In the genomic region with DNA sequence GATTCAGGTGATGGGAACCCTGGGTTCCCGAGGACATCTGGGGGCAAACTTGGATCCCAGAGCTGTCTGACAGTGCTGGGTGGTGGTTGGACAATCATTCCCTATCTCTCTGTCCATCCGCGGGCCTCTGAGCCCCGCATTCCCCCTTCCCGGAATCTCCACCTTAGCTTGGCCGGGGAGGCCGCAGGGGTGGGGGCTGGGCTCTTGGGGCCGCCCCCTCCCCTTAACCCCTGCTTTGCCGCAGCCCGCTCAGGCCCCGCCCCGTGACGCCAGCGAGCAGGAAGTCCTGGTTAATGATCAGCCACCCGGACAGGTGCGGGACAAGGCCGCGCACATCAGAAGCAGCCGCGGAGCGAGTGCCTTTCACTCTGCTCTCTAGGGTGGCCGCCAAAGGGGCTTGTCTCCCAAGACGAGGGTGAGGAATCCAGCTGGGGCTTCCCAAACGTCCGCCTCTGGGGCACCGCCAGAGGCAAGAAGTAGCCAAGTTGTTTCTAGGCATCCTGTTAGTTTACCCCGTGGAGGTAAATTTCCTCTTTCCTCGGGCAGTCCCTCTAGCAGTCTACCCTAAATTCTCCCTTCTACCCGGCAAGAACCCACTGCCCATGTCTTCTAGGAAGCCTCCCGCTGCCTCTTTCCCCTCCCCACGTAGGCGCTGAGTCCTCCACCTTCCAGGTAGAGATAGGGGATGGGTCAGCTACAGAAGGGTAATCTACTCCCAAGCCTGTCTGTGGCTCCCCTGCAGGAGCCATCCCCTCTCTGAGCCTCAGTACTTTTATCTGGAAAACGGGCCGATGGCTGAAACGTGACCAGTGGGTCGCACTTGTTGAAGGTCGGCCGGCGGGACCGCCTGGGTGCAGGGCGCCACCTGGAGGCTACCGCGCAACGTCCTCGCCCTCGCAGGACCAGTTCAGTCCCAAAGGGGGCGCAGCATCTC, we compare ENCODE assay signal across 1 cellular context.
TF ChIP-seq lines count a peak whose summit lies in the region.

No MANE protein-coding gene starts in this region.

TF ChIP-seq in K562, 482 proteins besides CTCF, POLR2A, EP300 and RAD21 (continued from another document and continues in another):
- TF ChIP-seq, protein P1, sequence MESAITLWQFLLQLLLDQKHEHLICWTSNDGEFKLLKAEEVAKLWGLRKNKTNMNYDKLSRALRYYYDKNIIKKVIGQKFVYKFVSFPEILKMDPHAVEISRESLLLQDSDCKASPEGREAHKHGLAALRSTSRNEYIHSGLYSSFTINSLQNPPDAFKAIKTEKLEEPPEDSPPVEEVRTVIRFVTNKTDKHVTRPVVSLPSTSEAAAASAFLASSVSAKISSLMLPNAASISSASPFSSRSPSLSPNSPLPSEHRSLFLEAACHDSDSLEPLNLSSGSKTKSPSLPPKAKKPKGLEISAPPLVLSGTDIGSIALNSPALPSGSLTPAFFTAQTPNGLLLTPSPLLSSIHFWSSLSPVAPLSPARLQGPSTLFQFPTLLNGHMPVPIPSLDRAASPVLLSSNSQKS (CRISPR knock-in tag; IDR thresholded peaks at IDR 0.05): no peak
- TF ChIP-seq ZNF57 (CRISPR knock-in tag; IDR thresholded peaks at IDR 0.05) (no peak), ERF (CRISPR knock-in tag; IDR thresholded peaks at IDR 0.05) (peak; percentile 74), PPARD (CRISPR knock-in tag; IDR thresholded peaks at IDR 0.05) (no peak), HNRNPUL1 (IDR thresholded peaks at IDR 0.05; ENCODE audit: low read length) (no peak), SIN3A (IDR thresholded peaks at IDR 0.05; ENCODE audit: borderline replicate concordance in 2 of 2, control insufficient read depth in 1 of 2, low read depth in 2 of 2, low read length in 2 of 2) (no peak; a peak in 1 of 4 replicates), CCNT2 (IDR thresholded peaks at IDR 0.05; ENCODE audit: borderline replicate concordance, extremely low read depth, insufficient read length, low read depth, low read length) (no peak), NFYB (IDR thresholded peaks at IDR 0.05; ENCODE audit: extremely low read depth, insufficient read length) (no peak), RBM25 (IDR thresholded peaks at IDR 0.05; ENCODE audit: low read depth, low read length, severe bottlenecking) (peak; percentile 91), SRSF3 (IDR thresholded peaks at IDR 0.05; ENCODE audit: insufficient read depth, low read length) (no peak), ZNF785 (CRISPR knock-in tag; IDR thresholded peaks at IDR 0.05) (no peak), ZNF12 (CRISPR knock-in tag; IDR thresholded peaks at IDR 0.05) (no peak), ZNF217 (CRISPR knock-in tag; IDR thresholded peaks at IDR 0.05) (no peak), ZFPM2 (CRISPR knock-in tag; IDR thresholded peaks at IDR 0.05) (no peak), ZNF232 (CRISPR knock-in tag; IDR thresholded peaks at IDR 0.05) (no peak), FOSL1 (tag; conservative IDR thresholded peaks at IDR 0.05) (peak; percentile 38; the same call in 1 of the 2 replicates), RBM14 (IDR thresholded peaks at IDR 0.05; ENCODE audit: borderline replicate concordance, insufficient read depth, low read depth, low read length) (no peak), XRCC3 (IDR thresholded peaks at IDR 0.05) (no peak), MXI1 (IDR thresholded peaks at IDR 0.05; ENCODE audit: low read depth, low read length) (0 out of 2 replicates have a peak, but pooled peaks have one; percentile 37), MCM3 (IDR thresholded peaks at IDR 0.05) (no peak), TCFL5 (CRISPR knock-in tag; conservative IDR thresholded peaks at IDR 0.05) (no peak), COPS2 (conservative IDR thresholded peaks at IDR 0.05) (no peak), KAT8 (IDR thresholded peaks at IDR 0.05; ENCODE audit: low read depth) (no peak), JUN (IDR thresholded peaks at IDR 0.05; ENCODE audit: borderline replicate concordance, low read depth, low read length) (0 out of 2 replicates have a peak, but pooled peaks have one; percentile 48), JUN (CRISPR knock-in tag; IDR thresholded peaks at IDR 0.05; ENCODE audit: borderline replicate concordance) (0 out of 2 replicates have a peak, but pooled peaks have one; percentile 33)
- TF ChIP-seq, protein P2, sequence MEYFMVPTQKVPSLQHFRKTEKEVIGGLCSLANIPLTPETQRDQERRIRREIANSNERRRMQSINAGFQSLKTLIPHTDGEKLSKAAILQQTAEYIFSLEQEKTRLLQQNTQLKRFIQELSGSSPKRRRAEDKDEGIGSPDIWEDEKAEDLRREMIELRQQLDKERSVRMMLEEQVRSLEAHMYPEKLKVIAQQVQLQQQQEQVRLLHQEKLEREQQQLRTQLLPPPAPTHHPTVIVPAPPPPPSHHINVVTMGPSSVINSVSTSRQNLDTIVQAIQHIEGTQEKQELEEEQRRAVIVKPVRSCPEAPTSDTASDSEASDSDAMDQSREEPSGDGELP (CRISPR knock-in tag; IDR thresholded peaks at IDR 0.05; ENCODE audit: borderline replicate concordance): peak; percentile 89
- TF ChIP-seq, protein P3, sequence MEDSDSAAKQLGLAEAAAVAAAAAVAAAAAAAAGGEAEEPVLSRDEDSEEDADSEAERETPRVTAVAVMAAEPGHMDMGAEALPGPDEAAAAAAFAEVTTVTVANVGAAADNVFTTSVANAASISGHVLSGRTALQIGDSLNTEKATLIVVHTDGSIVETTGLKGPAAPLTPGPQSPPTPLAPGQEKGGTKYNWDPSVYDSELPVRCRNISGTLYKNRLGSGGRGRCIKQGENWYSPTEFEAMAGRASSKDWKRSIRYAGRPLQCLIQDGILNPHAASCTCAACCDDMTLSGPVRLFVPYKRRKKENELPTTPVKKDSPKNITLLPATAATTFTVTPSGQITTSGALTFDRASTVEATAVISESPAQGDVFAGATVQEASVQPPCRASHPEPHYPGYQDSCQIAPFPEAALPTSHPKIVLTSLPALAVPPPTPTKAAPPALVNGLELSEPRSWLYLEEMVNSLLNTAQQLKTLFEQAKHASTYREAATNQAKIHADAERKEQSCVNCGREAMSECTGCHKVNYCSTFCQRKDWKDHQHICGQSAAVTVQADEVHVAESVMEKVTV (CRISPR knock-in tag; IDR thresholded peaks at IDR 0.05): peak; percentile 91
- TF ChIP-seq, protein P4, sequence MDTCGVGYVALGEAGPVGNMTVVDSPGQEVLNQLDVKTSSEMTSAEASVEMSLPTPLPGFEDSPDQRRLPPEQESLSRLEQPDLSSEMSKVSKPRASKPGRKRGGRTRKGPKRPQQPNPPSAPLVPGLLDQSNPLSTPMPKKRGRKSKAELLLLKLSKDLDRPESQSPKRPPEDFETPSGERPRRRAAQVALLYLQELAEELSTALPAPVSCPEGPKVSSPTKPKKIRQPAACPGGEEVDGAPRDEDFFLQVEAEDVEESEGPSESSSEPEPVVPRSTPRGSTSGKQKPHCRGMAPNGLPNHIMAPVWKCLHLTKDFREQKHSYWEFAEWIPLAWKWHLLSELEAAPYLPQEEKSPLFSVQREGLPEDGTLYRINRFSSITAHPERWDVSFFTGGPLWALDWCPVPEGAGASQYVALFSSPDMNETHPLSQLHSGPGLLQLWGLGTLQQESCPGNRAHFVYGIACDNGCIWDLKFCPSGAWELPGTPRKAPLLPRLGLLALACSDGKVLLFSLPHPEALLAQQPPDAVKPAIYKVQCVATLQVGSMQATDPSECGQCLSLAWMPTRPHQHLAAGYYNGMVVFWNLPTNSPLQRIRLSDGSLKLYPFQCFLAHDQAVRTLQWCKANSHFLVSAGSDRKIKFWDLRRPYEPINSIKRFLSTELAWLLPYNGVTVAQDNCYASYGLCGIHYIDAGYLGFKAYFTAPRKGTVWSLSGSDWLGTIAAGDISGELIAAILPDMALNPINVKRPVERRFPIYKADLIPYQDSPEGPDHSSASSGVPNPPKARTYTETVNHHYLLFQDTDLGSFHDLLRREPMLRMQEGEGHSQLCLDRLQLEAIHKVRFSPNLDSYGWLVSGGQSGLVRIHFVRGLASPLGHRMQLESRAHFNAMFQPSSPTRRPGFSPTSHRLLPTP (IDR thresholded peaks at IDR 0.05; ENCODE audit: borderline replicate concordance, extremely low read depth, insufficient read length): no peak
- TF ChIP-seq, protein P5, sequence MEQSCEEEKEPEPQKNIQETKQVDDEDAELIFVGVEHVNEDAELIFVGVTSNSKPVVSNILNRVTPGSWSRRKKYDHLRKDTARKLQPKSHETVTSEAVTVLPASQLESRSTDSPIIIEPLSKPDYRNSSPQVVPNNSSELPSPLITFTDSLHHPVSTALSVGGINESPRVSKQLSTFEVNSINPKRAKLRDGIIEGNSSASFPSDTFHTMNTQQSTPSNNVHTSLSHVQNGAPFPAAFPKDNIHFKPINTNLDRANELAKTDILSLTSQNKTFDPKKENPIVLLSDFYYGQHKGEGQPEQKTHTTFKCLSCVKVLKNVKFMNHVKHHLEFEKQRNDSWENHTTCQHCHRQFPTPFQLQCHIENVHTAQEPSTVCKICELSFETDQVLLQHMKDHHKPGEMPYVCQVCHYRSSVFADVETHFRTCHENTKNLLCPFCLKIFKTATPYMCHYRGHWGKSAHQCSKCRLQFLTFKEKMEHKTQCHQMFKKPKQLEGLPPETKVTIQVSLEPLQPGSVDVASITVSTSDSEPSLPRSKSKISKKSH (CRISPR knock-in tag; IDR thresholded peaks at IDR 0.05): no peak
- TF ChIP-seq, protein P6, sequence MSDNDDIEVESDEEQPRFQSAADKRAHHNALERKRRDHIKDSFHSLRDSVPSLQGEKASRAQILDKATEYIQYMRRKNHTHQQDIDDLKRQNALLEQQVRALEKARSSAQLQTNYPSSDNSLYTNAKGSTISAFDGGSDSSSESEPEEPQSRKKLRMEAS (CRISPR knock-in tag; IDR thresholded peaks at IDR 0.05): peak; percentile 81
- TF ChIP-seq, protein P7, sequence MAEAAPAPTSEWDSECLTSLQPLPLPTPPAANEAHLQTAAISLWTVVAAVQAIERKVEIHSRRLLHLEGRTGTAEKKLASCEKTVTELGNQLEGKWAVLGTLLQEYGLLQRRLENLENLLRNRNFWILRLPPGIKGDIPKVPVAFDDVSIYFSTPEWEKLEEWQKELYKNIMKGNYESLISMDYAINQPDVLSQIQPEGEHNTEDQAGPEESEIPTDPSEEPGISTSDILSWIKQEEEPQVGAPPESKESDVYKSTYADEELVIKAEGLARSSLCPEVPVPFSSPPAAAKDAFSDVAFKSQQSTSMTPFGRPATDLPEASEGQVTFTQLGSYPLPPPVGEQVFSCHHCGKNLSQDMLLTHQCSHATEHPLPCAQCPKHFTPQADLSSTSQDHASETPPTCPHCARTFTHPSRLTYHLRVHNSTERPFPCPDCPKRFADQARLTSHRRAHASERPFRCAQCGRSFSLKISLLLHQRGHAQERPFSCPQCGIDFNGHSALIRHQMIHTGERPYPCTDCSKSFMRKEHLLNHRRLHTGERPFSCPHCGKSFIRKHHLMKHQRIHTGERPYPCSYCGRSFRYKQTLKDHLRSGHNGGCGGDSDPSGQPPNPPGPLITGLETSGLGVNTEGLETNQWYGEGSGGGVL (CRISPR knock-in tag; IDR thresholded peaks at IDR 0.05): no peak
- TF ChIP-seq, protein P8, sequence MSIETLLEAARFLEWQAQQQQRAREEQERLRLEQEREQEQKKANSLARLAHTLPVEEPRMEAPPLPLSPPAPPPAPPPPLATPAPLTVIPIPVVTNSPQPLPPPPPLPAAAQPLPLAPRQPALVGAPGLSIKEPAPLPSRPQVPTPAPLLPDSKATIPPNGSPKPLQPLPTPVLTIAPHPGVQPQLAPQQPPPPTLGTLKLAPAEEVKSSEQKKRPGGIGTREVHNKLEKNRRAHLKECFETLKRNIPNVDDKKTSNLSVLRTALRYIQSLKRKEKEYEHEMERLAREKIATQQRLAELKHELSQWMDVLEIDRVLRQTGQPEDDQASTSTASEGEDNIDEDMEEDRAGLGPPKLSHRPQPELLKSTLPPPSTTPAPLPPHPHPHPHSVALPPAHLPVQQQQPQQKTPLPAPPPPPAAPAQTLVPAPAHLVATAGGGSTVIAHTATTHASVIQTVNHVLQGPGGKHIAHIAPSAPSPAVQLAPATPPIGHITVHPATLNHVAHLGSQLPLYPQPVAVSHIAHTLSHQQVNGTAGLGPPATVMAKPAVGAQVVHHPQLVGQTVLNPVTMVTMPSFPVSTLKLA (conservative IDR thresholded peaks at IDR 0.05): peak; percentile 72 to 79
- TF ChIP-seq, protein P9, sequence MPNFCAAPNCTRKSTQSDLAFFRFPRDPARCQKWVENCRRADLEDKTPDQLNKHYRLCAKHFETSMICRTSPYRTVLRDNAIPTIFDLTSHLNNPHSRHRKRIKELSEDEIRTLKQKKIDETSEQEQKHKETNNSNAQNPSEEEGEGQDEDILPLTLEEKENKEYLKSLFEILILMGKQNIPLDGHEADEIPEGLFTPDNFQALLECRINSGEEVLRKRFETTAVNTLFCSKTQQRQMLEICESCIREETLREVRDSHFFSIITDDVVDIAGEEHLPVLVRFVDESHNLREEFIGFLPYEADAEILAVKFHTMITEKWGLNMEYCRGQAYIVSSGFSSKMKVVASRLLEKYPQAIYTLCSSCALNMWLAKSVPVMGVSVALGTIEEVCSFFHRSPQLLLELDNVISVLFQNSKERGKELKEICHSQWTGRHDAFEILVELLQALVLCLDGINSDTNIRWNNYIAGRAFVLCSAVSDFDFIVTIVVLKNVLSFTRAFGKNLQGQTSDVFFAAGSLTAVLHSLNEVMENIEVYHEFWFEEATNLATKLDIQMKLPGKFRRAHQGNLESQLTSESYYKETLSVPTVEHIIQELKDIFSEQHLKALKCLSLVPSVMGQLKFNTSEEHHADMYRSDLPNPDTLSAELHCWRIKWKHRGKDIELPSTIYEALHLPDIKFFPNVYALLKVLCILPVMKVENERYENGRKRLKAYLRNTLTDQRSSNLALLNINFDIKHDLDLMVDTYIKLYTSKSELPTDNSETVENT (CRISPR knock-in tag; IDR thresholded peaks at IDR 0.05): no peak
- TF ChIP-seq, protein P10, sequence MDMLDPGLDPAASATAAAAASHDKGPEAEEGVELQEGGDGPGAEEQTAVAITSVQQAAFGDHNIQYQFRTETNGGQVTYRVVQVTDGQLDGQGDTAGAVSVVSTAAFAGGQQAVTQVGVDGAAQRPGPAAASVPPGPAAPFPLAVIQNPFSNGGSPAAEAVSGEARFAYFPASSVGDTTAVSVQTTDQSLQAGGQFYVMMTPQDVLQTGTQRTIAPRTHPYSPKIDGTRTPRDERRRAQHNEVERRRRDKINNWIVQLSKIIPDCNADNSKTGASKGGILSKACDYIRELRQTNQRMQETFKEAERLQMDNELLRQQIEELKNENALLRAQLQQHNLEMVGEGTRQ (CRISPR knock-in tag; IDR thresholded peaks at IDR 0.05): no peak
- TF ChIP-seq, protein P11, sequence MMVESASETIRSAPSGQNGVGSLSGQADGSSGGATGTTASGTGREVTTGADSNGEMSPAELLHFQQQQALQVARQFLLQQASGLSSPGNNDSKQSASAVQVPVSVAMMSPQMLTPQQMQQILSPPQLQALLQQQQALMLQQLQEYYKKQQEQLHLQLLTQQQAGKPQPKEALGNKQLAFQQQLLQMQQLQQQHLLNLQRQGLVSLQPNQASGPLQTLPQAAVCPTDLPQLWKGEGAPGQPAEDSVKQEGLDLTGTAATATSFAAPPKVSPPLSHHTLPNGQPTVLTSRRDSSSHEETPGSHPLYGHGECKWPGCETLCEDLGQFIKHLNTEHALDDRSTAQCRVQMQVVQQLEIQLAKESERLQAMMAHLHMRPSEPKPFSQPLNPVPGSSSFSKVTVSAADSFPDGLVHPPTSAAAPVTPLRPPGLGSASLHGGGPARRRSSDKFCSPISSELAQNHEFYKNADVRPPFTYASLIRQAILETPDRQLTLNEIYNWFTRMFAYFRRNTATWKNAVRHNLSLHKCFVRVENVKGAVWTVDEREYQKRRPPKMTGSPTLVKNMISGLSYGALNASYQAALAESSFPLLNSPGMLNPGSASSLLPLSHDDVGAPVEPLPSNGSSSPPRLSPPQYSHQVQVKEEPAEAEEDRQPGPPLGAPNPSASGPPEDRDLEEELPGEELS (CRISPR knock-in tag; IDR thresholded peaks at IDR 0.05; ENCODE audit: borderline replicate concordance): 0 out of 2 replicates have a peak, but pooled peaks have one; percentile 60
